In genomic region chr12:131895640-131896079, GRCh38 we compare ENCODE assay signal across 8 cellular contexts. TPM values are rescaled to one million over a fixed set of nuclear protein-coding genes. Genes with fewer than 3 reads are reported as not detected.
DNase-seq lines count a peak whose midpoint lies in the region; ATAC-seq, FAIRE-seq and TF ChIP-seq lines count a peak whose summit lies in the region.

No MANE protein-coding gene starts in this region.

- H2BK20ac ChIP-seq in H1 (ENCODE audit: low read length) = no peak overlapping the region

- H3K79me1 ChIP-seq in H1 (ENCODE audit: low read depth, low read length) = peaks cover 5% of the 10 kb centered on the region

- no peak overlapping the region for H4K5ac ChIP-seq in H1 (ENCODE audit: insufficient read length, low read depth, low read length)

- 17% methylated on average over 10 of the region's 12 CpGs; no CpG with 5 or more reads in 1 of the 2 experiments for WGBS in H1 (ENCODE audit: extremely low coverage in 1 of 2, insufficient coverage in 1 of 2, insufficient read length in 1 of 2, insufficient replicate concordance in 2 of 2, low coverage in 1 of 2, low lambda C conversion rate in 2 of 2, missing lambda C conversion rate in 1 of 2), 2 experiments

- peaks cover 13% of the 10 kb centered on the region for H3K4me1 ChIP-seq in PC-9 (replicated peaks; ENCODE audit: insufficient read depth)
- H3K4me1 ChIP-seq in H1 (replicated peaks in 1 of 4; ENCODE audit: control insufficient read depth in 3 of 4, insufficient read depth in 4 of 4, low read length in 3 of 4) = peaks cover 0 to 16% (median 14%) of the 10 kb centered on the region in 4 experiments; a peak in 5 of 7 replicates
- peaks cover 10% of the 10 kb centered on the region for H3K4me1 ChIP-seq in osteoblast (ENCODE audit: insufficient read depth, low read length)

- H3F3A ChIP-seq in PC-9 (ENCODE audit: insufficient read depth, low read depth) = peaks cover 22% of the 10 kb centered on the region; the same call in 1 of the 2 replicates

- no peak overlapping the region for H2BK15ac ChIP-seq in H1 (ENCODE audit: low read length)

- no peak for TF ChIP-seq EP300 in H1 (IDR thresholded peaks at IDR 0.05; ENCODE audit: borderline replicate concordance in 1 of 2, low read depth in 2 of 2, low read length in 2 of 2)

- peaks cover 28% of the 10 kb centered on the region for H3K79me2 ChIP-seq in PC-9 (ENCODE audit: low read depth)
- H3K79me2 ChIP-seq in H1 (ENCODE audit: control insufficient read depth in 1 of 2, insufficient read depth in 2 of 2, low read length in 2 of 2) = peaks cover 0 to 33% of the 10 kb centered on the region in 2 experiments; a peak in 1 of 4 replicates
- H3K79me2 ChIP-seq in osteoblast (ENCODE audit: insufficient read depth, low read length) = peaks cover 30% of the 10 kb centered on the region

- no peak overlapping the region for H3K14ac ChIP-seq in H1 (ENCODE audit: insufficient read length)

- no peak overlapping the region for H2BK120ac ChIP-seq in H1 (replicated peaks; ENCODE audit: low read depth, low read length)

- peaks cover 9% of the 10 kb centered on the region; the same call in 1 of the 2 replicates for H3K23me2 ChIP-seq in H1 (ENCODE audit: low read depth, low read length)

- CTCF ChIA-PET in AG04449 (lab: Yijun Ruan, JAX) = no interaction called here
- CTCF ChIA-PET in PC-9 (lab: Charles Lee) = no interaction called here
- CTCF ChIA-PET in H1 (lab: Charles Lee; ENCODE audit: partially characterized antibody) = no interaction called here

- H4K8ac ChIP-seq in H1 (ENCODE audit: extremely low read depth, insufficient read depth, low read length) = peak overlapping the region; percentile 4; the same call in 1 of the 2 replicates

- H3K9ac ChIP-seq in H1 (replicated peaks in 1 of 4; ENCODE audit: extremely low read depth in 1 of 4, low read depth in 3 of 4, low read length in 3 of 4) = peak overlapping the region in 3 of 4 experiments; percentile 25 to 51 (median 39); a peak in 5 of 7 replicates

- DNase-seq in AG04449 (ENCODE audit: low read depth, low spot score) = no peak
- DNase-seq in PC-9 = no peak
- no peak for DNase-seq in H1 (ENCODE audit: low read depth in 1 of 2, low spot score in 2 of 2)
- no peak for DNase-seq in osteoblast (ENCODE audit: insufficient read length, low spot score, missing footprints)
- DNase-seq in NCI-H1417 treated with DMSO at 0.1 percent for 48 hours (lab: John Stamatoyannopoulos, UW) = no peak
- no peak for DNase-seq in NCI-H1105 treated with DMSO at 0.1 percent for 48 hours (lab: John Stamatoyannopoulos, UW)
- no peak for DNase-seq in NCI-H1092 (lab: John Stamatoyannopoulos, UW)

- H3K36me3 ChIP-seq in PC-9 (ENCODE audit: low read depth) = peaks cover 4% of the 10 kb centered on the region; the same call in 1 of the 2 replicates
- H3K36me3 ChIP-seq in H1 (ENCODE audit: control insufficient read depth in 2 of 4, insufficient read depth in 4 of 4, low read length in 3 of 4) = peaks cover 0 to 7% (median 3%) of the 10 kb centered on the region in 4 experiments; a peak in 3 of 8 replicates
- H3K36me3 ChIP-seq in osteoblast (ENCODE audit: insufficient read depth, low read length) = peaks cover 7% of the 10 kb centered on the region

- no peak overlapping the region for H3K56ac ChIP-seq in H1 (replicated peaks; ENCODE audit: insufficient read length, low read depth, low read length)

- H3K4me2 ChIP-seq in PC-9 (peak overlapping the region; percentile 92), H1 (ENCODE audit: insufficient read depth in 1 of 2, low read depth in 2 of 2, low read length in 2 of 2) (peak overlapping the region; percentile 85 to 99), osteoblast (ENCODE audit: insufficient read depth, low read length) (peak overlapping the region; percentile 92)

- H3K9me3 ChIP-seq in PC-9 (ENCODE audit: insufficient read depth, low read depth) = no peaks in the 10 kb centered on the region
- no peaks in the 10 kb centered on the region for H3K9me3 ChIP-seq in H1 (ENCODE audit: insufficient read depth in 2 of 2, low read depth in 1 of 2, low read length in 1 of 2)
- no peaks in the 10 kb centered on the region for H3K9me3 ChIP-seq in osteoblast (ENCODE audit: low read depth, low read length)

- TF ChIP-seq RAD21 in H1 (IDR thresholded peaks at IDR 0.05 in 1 of 2, conservative IDR thresholded peaks at IDR 0.05 in 1 of 2; ENCODE audit: low read depth in 2 of 2, low read length in 2 of 2) = no peak

- TF ChIP-seq CTCF in AG04449 (IDR thresholded peaks at IDR 0.05; ENCODE audit: insufficient read depth, low read length, missing control alignments) = no peak
- TF ChIP-seq CTCF in PC-9 (conservative IDR thresholded peaks at IDR 0.05) = no peak
- no peak for TF ChIP-seq CTCF in H1 (IDR thresholded peaks at IDR 0.05; ENCODE audit: control extremely low read depth in 1 of 3, insufficient read depth in 1 of 3, low read depth in 1 of 3, low read length in 3 of 3)
- TF ChIP-seq CTCF in osteoblast (IDR thresholded peaks at IDR 0.05; ENCODE audit: extremely low read depth, low read depth, low read length) = no peak

- peak; percentile 11 for ATAC-seq in GM21390 (IDR thresholded peaks at IDR 0.05; ENCODE audit: unreplicated experiment)

- no peaks in the 10 kb centered on the region for H3K9me2 ChIP-seq in PC-9 (ENCODE audit: insufficient read depth)

- H3K27me3 ChIP-seq in PC-9 (ENCODE audit: insufficient read depth, low read depth) = no peaks in the 10 kb centered on the region
- H3K27me3 ChIP-seq in H1 (replicated peaks in 1 of 4; ENCODE audit: control insufficient read depth in 3 of 4, extremely low read depth in 1 of 4, insufficient read depth in 3 of 4, low read length in 3 of 4) = no peaks in the 10 kb centered on the region
- no peaks in the 10 kb centered on the region for H3K27me3 ChIP-seq in osteoblast (ENCODE audit: insufficient read depth, low read length)

- BruUV-seq in PC-9 (replicated peaks; lab: Mats Ljungman, UMichigan) = no TSS peak

- no peak overlapping the region for H3K18ac ChIP-seq in H1 (ENCODE audit: extremely low read depth, low read length)

- no peak for FAIRE-seq in H1 (lab: Jason Lieb, UNC)

- H2AK5ac ChIP-seq in H1 (ENCODE audit: low read depth, low read length) = no peak overlapping the region

- no peak overlapping the region for H4K91ac ChIP-seq in H1 (replicated peaks; ENCODE audit: insufficient read length, low read length)

- H2AFZ ChIP-seq in PC-9 (no peak overlapping the region), H1 (ENCODE audit: low read length) (no peak overlapping the region), osteoblast (ENCODE audit: low read length) (no peak overlapping the region)

- no peak overlapping the region; the same call in 1 of the 2 replicates for H2BK12ac ChIP-seq in H1 (ENCODE audit: low read depth, low read length)

- no peak overlapping the region for H2BK5ac ChIP-seq in H1 (ENCODE audit: low read depth, low read length)

- TF ChIP-seq POLR2A in H1 (IDR thresholded peaks at IDR 0.05; ENCODE audit: control extremely low read depth in 1 of 2, low read depth in 2 of 2, low read length in 2 of 2) = no peak; a peak in 1 of 3 replicates

- POLR2A ChIA-PET in AG04449 (lab: Yijun Ruan, JAX) (interaction anchor here (1.0 to 1.2 kb wide), 2 partner anchors 9 to 23 kb away, joined by 4 to 6 read pairs; no protein-coding TSS in a partner anchor), PC-9 (lab: Charles Lee; ENCODE audit: unreplicated experiment) (no interaction called here), H1 (lab: Charles Lee; ENCODE audit: partially characterized antibody) (interaction anchor here (0.9 to 2.6 kb wide), 4 partner anchors 12 to 34 kb away, joined by 3 to 9 read pairs (median 3); partner anchors contain the start of gene PUS1)

- no peak overlapping the region for H3K4ac ChIP-seq in H1 (replicated peaks; ENCODE audit: insufficient read length, low read depth, low read length)

- intact Hi-C loops in PC-9 (cut with micrococcal nuclease; ENCODE audit: unreplicated experiment) = loop anchor here (1.0 to 2.0 kb wide), 4 partner anchors 17 to 53 kb away; partner anchors contain the start of gene EP400

- no peak overlapping the region for H3K23ac ChIP-seq in H1 (ENCODE audit: insufficient read length)

- peak overlapping the region; percentile 86 for H3K27ac ChIP-seq in PC-9
- no peak overlapping the region for H3K27ac ChIP-seq in H1 (ENCODE audit: low read depth, low read length)
- peak overlapping the region; percentile 93 for H3K27ac ChIP-seq in osteoblast (ENCODE audit: low read depth, low read length)

- peak overlapping the region; percentile 68 for H3K4me3 ChIP-seq in AG04449 (ENCODE audit: low read depth, low read length)
- peak overlapping the region; percentile 94 for H3K4me3 ChIP-seq in PC-9
- peak overlapping the region; percentile 59 to 75 (median 66) for H3K4me3 ChIP-seq in H1 (ENCODE audit: extremely low read depth in 1 of 4, insufficient read depth in 2 of 4, low read depth in 3 of 4, low read length in 4 of 4)
- H3K4me3 ChIP-seq in osteoblast (ENCODE audit: insufficient read depth, low read length) = peak overlapping the region; percentile 83

- peaks cover 6% of the 10 kb centered on the region for H4K20me1 ChIP-seq in PC-9 (ENCODE audit: insufficient read depth)
- peaks cover 16 to 20% of the 10 kb centered on the region in 2 experiments for H4K20me1 ChIP-seq in H1 (replicated peaks in 1 of 2; ENCODE audit: control insufficient read depth in 1 of 2, insufficient read depth in 2 of 2, low read length in 2 of 2)
- peaks cover 23% of the 10 kb centered on the region for H4K20me1 ChIP-seq in osteoblast (ENCODE audit: insufficient read depth, low read length)

RNA-seq across cellular contexts. Expression of gene ULK1, which starts 1.2 kb away (rescaled TPM):
- 50.8 and 70.5 TPM in 2 replicates for total RNA-seq in PC-9 (2021)
- 44.1 and 48.5 TPM in 2 replicates for total RNA-seq in H1 (2021; fragmentation: NEBNext Ultra II Directional; extraction: Animal tissue kit (Norgen Biotek cat#: 25700))
- polyA plus RNA-seq in H1 (2011; rRNA removed) = 13.0 and 26.4 TPM in 2 replicates
- polyA plus RNA-seq in H1 (2011; cell fraction: cytosol; rRNA removed) = 11.9 TPM
- polyA plus RNA-seq in H1 (2011; cell fraction: nucleus; rRNA removed) = 127 TPM
- 26.7 to 43.8 TPM (median 39.0 TPM) in 4 replicates for polyA plus RNA-seq in H1 (2012, experiment 1 of 2)
- 26.9 TPM for polyA plus RNA-seq in H1 (2012, experiment 2 of 2)
- polyA plus RNA-seq in H1 (2013, experiment 1 of 2) = 23.4 TPM
- polyA plus RNA-seq in H1 (2013, experiment 2 of 2) = 23.0 TPM
- 12.9 and 16.5 TPM in 2 replicates for polyA minus RNA-seq in H1 (2011; rRNA and poly(A)+ RNA removed)
- polyA minus RNA-seq in H1 (2011; cell fraction: cytosol; rRNA and poly(A)+ RNA removed) = 29.4 TPM
- polyA minus RNA-seq in H1 (2011; cell fraction: nucleus; rRNA and poly(A)+ RNA removed) = 42.7 TPM
- 13.3 and 14.1 TPM in 2 replicates for total RNA-seq in osteoblast

RNA-seq across cellular contexts. Expression of gene PUS1, which starts 33.4 kb away (rescaled TPM):
- total RNA-seq in PC-9 (2021) (36.4 and 37.0 TPM in 2 replicates), osteoblast (6.5 and 7.6 TPM in 2 replicates)
- total RNA-seq in H1 (2021; fragmentation: NEBNext Ultra II Directional; extraction: Animal tissue kit (Norgen Biotek cat#: 25700)) = 81.2 and 82.5 TPM in 2 replicates
- polyA plus RNA-seq in H1 (2011; rRNA removed) = 48.1 and 65.7 TPM in 2 replicates
- polyA plus RNA-seq in H1 (2011; cell fraction: cytosol; rRNA removed) = 74.1 TPM
- 85.2 TPM for polyA plus RNA-seq in H1 (2011; cell fraction: nucleus; rRNA removed)
- polyA plus RNA-seq in H1 (2012, experiment 1 of 2) = 57.7 to 80.3 TPM (median 73.5 TPM) in 4 replicates
- polyA plus RNA-seq in H1 (2012, experiment 2 of 2) = 51.6 TPM
- polyA plus RNA-seq in H1 (2013, experiment 1 of 2) = 42.1 TPM
- 42.7 TPM for polyA plus RNA-seq in H1 (2013, experiment 2 of 2)
- polyA minus RNA-seq in H1 (2011; rRNA and poly(A)+ RNA removed) = 28.4 and 37.6 TPM in 2 replicates
- polyA minus RNA-seq in H1 (2011; cell fraction: cytosol; rRNA and poly(A)+ RNA removed) = 50.9 TPM
- polyA minus RNA-seq in H1 (2011; cell fraction: nucleus; rRNA and poly(A)+ RNA removed) = 40.6 TPM

RNA-seq across cellular contexts. Expression of gene EP400, which starts 54.1 kb away (rescaled TPM):
- total RNA-seq in PC-9 (2021) (45.0 and 50.3 TPM in 2 replicates), osteoblast (14.4 and 14.5 TPM in 2 replicates)
- total RNA-seq in H1 (2021; fragmentation: NEBNext Ultra II Directional; extraction: Animal tissue kit (Norgen Biotek cat#: 25700)) = 69.6 and 69.7 TPM in 2 replicates
- 13.1 and 16.2 TPM in 2 replicates for polyA plus RNA-seq in H1 (2011; rRNA removed)
- polyA plus RNA-seq in H1 (2011; cell fraction: cytosol; rRNA removed) = 9.9 TPM
- 43.9 TPM for polyA plus RNA-seq in H1 (2011; cell fraction: nucleus; rRNA removed)
- polyA plus RNA-seq in H1 (2012, experiment 1 of 2) = 41.3 to 47.5 TPM (median 44.4 TPM) in 4 replicates
- polyA plus RNA-seq in H1 (2012, experiment 2 of 2) = 14.9 TPM
- polyA plus RNA-seq in H1 (2013, experiment 1 of 2) = 29.6 TPM
- 24.5 TPM for polyA plus RNA-seq in H1 (2013, experiment 2 of 2)
- 22.0 and 23.0 TPM in 2 replicates for polyA minus RNA-seq in H1 (2011; rRNA and poly(A)+ RNA removed)
- 27.4 TPM for polyA minus RNA-seq in H1 (2011; cell fraction: cytosol; rRNA and poly(A)+ RNA removed)
- polyA minus RNA-seq in H1 (2011; cell fraction: nucleus; rRNA and poly(A)+ RNA removed) = 33.5 TPM
